ENCODE assay signal across 1 cellular context in the genomic region with DNA sequence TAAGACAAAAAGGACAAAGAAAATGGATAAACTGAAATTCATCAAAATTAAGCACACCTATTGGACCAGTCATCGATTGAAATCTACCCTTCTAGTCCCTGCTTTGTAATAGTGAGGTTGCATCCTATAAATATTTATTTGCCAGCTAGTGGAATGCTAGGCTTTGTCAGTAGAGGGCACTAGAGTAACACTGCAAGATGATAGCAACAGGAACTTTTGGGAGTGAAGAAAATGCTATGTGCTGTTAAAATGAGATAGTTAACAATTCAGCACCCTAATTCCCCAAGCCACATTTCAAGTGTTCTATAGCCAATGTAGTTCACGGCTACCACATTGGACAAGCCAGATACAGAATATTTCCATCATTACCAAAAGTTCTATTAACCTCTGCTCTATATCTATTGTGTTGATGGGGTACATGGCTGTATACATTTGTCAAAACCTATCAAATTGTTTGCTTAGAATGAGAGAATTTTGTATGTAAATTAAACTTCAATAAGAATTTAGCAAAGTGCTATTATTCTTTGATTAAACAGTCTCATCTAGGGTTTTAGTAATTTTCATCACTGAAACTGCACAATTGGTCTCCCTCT.
TF ChIP-seq lines count a peak whose summit lies in the region.

No MANE protein-coding gene starts in this region.

TF ChIP-seq in K562, 482 proteins besides CTCF, POLR2A, EP300 and RAD21 (continued from another document):
- TF ChIP-seq, protein P1, sequence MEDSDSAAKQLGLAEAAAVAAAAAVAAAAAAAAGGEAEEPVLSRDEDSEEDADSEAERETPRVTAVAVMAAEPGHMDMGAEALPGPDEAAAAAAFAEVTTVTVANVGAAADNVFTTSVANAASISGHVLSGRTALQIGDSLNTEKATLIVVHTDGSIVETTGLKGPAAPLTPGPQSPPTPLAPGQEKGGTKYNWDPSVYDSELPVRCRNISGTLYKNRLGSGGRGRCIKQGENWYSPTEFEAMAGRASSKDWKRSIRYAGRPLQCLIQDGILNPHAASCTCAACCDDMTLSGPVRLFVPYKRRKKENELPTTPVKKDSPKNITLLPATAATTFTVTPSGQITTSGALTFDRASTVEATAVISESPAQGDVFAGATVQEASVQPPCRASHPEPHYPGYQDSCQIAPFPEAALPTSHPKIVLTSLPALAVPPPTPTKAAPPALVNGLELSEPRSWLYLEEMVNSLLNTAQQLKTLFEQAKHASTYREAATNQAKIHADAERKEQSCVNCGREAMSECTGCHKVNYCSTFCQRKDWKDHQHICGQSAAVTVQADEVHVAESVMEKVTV (CRISPR knock-in tag; IDR thresholded peaks at IDR 0.05), result peak; percentile 99
- TF ChIP-seq NR2F6 (CRISPR knock-in tag; IDR thresholded peaks at IDR 0.05) (no peak), HEY1 (CRISPR knock-in tag; IDR thresholded peaks at IDR 0.05; ENCODE audit: borderline replicate concordance) (no peak), KLF16 (IDR thresholded peaks at IDR 0.05) (peak; percentile 14; the same call in 1 of the 2 replicates), RCOR1 (IDR thresholded peaks at IDR 0.05; ENCODE audit: borderline replicate concordance in 1 of 2, low read depth in 2 of 2, low read length in 2 of 2) (peak in 1 of 2 experiments; percentile 58; a peak in 1 of 4 replicates), SIRT6 (IDR thresholded peaks at IDR 0.05; ENCODE audit: low read depth, low read length) (no peak), MAZ (CRISPR knock-in tag; conservative IDR thresholded peaks at IDR 0.05 in 1 of 2, IDR thresholded peaks at IDR 0.05 in 1 of 2) (peak in 1 of 2 experiments; percentile 46; a peak in 1 of 4 replicates), ZNF24 (IDR thresholded peaks at IDR 0.05) (no peak), TEAD1 (CRISPR knock-in tag; IDR thresholded peaks at IDR 0.05) (peak; percentile 46 to 56; a peak in 1 of 4 replicates), LCOR (CRISPR knock-in tag; IDR thresholded peaks at IDR 0.05) (peak; percentile 69; the same call in 1 of the 2 replicates), SNIP1 (IDR thresholded peaks at IDR 0.05; ENCODE audit: low read depth) (no peak), ARNT (IDR thresholded peaks at IDR 0.05) (0 out of 4 replicates have a peak, but pooled peaks of 1 of the 2 experiments have one; percentile 56), TEAD4 (IDR thresholded peaks at IDR 0.05; ENCODE audit: low read length) (peak; percentile 77), TEAD4 (CRISPR knock-in tag; IDR thresholded peaks at IDR 0.05; ENCODE audit: borderline replicate concordance) (no peak), ZFP1 (CRISPR knock-in tag; IDR thresholded peaks at IDR 0.05) (0 out of 2 replicates have a peak, but pooled peaks have one; percentile 21), ZNF316 (IDR thresholded peaks at IDR 0.05) (0 out of 2 replicates have a peak, but pooled peaks have one; percentile 8), BMI1 (IDR thresholded peaks at IDR 0.05; ENCODE audit: low read length) (peak; percentile 20; the same call in 1 of the 2 replicates), RB1 (IDR thresholded peaks at IDR 0.05; ENCODE audit: low read depth) (peak; percentile 49; the same call in 1 of the 2 replicates), FOXK2 (conservative IDR thresholded peaks at IDR 0.05 in 1 of 2, IDR thresholded peaks at IDR 0.05 in 1 of 2; ENCODE audit: low read depth in 2 of 2) (peak in 1 of 2 experiments; percentile 33; a peak in 2 of 4 replicates), GATAD2B (IDR thresholded peaks at IDR 0.05; ENCODE audit: borderline replicate concordance) (peak; percentile 45; the same call in 1 of the 2 replicates), TBL1XR1 (IDR thresholded peaks at IDR 0.05; ENCODE audit: low read length in 2 of 2) (peak in 1 of 2 experiments; percentile 62; a peak in 2 of 4 replicates), MYNN (IDR thresholded peaks at IDR 0.05) (0 out of 2 replicates have a peak, but pooled peaks have one; percentile 42), MYNN (CRISPR knock-in tag; IDR thresholded peaks at IDR 0.05) (no peak), SNRNP70 (optimal IDR thresholded peaks at IDR 0.05; ENCODE audit: low read depth, low read length) (no peak), CBX3 (IDR thresholded peaks at IDR 0.05; ENCODE audit: borderline replicate concordance in 1 of 2, low read length in 2 of 2) (peak in 1 of 2 experiments; percentile 46; a peak in 1 of 3 replicates), MAFF (IDR thresholded peaks at IDR 0.05; ENCODE audit: low read length) (peak; percentile 16; the same call in 1 of the 2 replicates), CC2D1A (IDR thresholded peaks at IDR 0.05) (peak; percentile 76), MAFG (tag; conservative IDR thresholded peaks at IDR 0.05) (peak; percentile 44), ARID2 (IDR thresholded peaks at IDR 0.05) (peak; percentile 87), SREBF2 (CRISPR knock-in tag; IDR thresholded peaks at IDR 0.05) (no peak), JUND (IDR thresholded peaks at IDR 0.05; ENCODE audit: borderline replicate concordance, low read depth, low read length) (peak; percentile 67; the same call in 1 of the 2 replicates), JUND (tag; IDR thresholded peaks at IDR 0.05; ENCODE audit: borderline replicate concordance, low read depth, low read length) (peak; percentile 49; the same call in 1 of the 3 replicates)
- TF ChIP-seq, protein P2, sequence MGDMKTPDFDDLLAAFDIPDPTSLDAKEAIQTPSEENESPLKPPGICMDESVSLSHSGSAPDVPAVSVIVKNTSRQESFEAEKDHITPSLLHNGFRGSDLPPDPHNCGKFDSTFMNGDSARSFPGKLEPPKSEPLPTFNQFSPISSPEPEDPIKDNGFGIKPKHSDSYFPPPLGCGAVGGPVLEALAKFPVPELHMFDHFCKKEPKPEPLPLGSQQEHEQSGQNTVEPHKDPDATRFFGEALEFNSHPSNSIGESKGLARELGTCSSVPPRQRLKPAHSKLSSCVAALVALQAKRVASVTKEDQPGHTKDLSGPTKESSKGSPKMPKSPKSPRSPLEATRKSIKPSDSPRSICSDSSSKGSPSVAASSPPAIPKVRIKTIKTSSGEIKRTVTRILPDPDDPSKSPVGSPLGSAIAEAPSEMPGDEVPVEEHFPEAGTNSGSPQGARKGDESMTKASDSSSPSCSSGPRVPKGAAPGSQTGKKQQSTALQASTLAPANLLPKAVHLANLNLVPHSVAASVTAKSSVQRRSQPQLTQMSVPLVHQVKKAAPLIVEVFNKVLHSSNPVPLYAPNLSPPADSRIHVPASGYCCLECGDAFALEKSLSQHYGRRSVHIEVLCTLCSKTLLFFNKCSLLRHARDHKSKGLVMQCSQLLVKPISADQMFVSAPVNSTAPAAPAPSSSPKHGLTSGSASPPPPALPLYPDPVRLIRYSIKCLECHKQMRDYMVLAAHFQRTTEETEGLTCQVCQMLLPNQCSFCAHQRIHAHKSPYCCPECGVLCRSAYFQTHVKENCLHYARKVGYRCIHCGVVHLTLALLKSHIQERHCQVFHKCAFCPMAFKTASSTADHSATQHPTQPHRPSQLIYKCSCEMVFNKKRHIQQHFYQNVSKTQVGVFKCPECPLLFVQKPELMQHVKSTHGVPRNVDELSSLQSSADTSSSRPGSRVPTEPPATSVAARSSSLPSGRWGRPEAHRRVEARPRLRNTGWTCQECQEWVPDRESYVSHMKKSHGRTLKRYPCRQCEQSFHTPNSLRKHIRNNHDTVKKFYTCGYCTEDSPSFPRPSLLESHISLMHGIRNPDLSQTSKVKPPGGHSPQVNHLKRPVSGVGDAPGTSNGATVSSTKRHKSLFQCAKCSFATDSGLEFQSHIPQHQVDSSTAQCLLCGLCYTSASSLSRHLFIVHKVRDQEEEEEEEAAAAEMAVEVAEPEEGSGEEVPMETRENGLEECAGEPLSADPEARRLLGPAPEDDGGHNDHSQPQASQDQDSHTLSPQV (IDR thresholded peaks at IDR 0.05), result no peak
- TF ChIP-seq, protein P3, sequence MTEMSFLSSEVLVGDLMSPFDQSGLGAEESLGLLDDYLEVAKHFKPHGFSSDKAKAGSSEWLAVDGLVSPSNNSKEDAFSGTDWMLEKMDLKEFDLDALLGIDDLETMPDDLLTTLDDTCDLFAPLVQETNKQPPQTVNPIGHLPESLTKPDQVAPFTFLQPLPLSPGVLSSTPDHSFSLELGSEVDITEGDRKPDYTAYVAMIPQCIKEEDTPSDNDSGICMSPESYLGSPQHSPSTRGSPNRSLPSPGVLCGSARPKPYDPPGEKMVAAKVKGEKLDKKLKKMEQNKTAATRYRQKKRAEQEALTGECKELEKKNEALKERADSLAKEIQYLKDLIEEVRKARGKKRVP (CRISPR knock-in tag; IDR thresholded peaks at IDR 0.05), result no peak
- TF ChIP-seq, protein P4, sequence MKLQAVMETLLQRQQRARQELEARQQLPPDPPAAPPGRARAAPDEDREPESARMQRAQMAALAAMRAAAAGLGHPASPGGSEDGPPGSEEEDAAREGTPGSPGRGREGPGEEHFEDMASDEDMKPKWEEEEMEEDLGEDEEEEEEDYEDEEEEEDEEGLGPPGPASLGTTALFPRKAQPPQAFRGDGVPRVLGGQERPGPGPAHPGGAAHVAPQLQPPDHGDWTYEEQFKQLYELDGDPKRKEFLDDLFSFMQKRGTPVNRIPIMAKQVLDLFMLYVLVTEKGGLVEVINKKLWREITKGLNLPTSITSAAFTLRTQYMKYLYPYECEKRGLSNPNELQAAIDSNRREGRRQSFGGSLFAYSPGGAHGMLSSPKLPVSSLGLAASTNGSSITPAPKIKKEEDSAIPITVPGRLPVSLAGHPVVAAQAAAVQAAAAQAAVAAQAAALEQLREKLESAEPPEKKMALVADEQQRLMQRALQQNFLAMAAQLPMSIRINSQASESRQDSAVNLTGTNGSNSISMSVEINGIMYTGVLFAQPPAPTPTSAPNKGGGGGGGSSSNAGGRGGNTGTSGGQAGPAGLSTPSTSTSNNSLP (IDR thresholded peaks at IDR 0.05; ENCODE audit: borderline replicate concordance, low read depth, low read length), result peak; percentile 68; the same call in 1 of the 2 replicates
- TF ChIP-seq, protein P5, sequence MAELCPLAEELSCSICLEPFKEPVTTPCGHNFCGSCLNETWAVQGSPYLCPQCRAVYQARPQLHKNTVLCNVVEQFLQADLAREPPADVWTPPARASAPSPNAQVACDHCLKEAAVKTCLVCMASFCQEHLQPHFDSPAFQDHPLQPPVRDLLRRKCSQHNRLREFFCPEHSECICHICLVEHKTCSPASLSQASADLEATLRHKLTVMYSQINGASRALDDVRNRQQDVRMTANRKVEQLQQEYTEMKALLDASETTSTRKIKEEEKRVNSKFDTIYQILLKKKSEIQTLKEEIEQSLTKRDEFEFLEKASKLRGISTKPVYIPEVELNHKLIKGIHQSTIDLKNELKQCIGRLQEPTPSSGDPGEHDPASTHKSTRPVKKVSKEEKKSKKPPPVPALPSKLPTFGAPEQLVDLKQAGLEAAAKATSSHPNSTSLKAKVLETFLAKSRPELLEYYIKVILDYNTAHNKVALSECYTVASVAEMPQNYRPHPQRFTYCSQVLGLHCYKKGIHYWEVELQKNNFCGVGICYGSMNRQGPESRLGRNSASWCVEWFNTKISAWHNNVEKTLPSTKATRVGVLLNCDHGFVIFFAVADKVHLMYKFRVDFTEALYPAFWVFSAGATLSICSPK (IDR thresholded peaks at IDR 0.05; ENCODE audit: borderline replicate concordance), result peak; percentile 99
- TF ChIP-seq, protein P6, sequence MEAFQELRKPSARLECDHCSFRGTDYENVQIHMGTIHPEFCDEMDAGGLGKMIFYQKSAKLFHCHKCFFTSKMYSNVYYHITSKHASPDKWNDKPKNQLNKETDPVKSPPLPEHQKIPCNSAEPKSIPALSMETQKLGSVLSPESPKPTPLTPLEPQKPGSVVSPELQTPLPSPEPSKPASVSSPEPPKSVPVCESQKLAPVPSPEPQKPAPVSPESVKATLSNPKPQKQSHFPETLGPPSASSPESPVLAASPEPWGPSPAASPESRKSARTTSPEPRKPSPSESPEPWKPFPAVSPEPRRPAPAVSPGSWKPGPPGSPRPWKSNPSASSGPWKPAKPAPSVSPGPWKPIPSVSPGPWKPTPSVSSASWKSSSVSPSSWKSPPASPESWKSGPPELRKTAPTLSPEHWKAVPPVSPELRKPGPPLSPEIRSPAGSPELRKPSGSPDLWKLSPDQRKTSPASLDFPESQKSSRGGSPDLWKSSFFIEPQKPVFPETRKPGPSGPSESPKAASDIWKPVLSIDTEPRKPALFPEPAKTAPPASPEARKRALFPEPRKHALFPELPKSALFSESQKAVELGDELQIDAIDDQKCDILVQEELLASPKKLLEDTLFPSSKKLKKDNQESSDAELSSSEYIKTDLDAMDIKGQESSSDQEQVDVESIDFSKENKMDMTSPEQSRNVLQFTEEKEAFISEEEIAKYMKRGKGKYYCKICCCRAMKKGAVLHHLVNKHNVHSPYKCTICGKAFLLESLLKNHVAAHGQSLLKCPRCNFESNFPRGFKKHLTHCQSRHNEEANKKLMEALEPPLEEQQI (IDR thresholded peaks at IDR 0.05), result peak; percentile 73
